ENCODE assay signal across 8 cellular contexts in the genomic region with DNA sequence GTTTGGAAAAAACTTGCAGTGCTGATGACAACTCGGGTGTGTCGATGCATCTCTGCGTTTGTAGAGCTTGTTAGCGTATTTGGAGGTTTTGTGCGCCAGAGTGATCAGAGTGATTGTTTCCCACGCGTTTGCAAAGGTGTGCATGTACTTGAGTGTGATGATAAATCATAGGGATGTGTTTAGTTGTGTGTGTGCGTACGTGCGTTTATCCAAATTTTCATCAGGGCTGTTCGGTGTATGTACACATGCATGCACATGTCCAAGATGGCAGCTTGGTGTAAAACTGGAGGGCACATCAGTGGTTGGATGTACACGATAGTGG. TPM values are rescaled to one million over a fixed set of nuclear protein-coding genes. Genes with fewer than 3 reads are reported as not detected.
DNase-seq lines count a peak whose midpoint lies in the region; ATAC-seq and TF ChIP-seq lines count a peak whose summit lies in the region.
"Had no signal": no experiment of that assay in that cellular context is flagged by ENCODE, and none has a peak within 500 bp of the region (broad histone marks: within the 10 kb centered on the region; RNA-seq: fewer than 3 reads in every experiment).

No MANE protein-coding gene starts in this region.

- no peak for ATAC-seq in GM19467 (IDR thresholded peaks at IDR 0.05; ENCODE audit: unreplicated experiment)

- no peak for TF ChIP-seq RAD21 in liver (IDR thresholded peaks at IDR 0.05)

- H3K27me3 ChIP-seq in HUES48 (ENCODE audit: control insufficient read depth, insufficient read depth, low read length) (peaks cover 39% of the 10 kb centered on the region), liver (ENCODE audit: control insufficient read depth in 4 of 4, insufficient read depth in 4 of 4, low read length in 3 of 4) (peaks cover 0 to 13% (median 5%) of the 10 kb centered on the region in 4 donors), stomach (peaks cover 0 to 28% (median 12%) of the 10 kb centered on the region in 3 donors)

- no peak for TF ChIP-seq EP300 in stomach (IDR thresholded peaks at IDR 0.05)

- DNase-seq in astrocyte of the spinal cord (ENCODE audit: low read depth, low spot score) = no peak
- DNase-seq in stomach = no peak
- DNase-seq in GM13976 (ENCODE audit: low spot score) = no peak
- DNase-seq in stimulated activated CD4-positive, alpha-beta T cell treated with anti-CD3 and anti-CD28 coated beads, Interleukin-1b, Interleukin-23, amount 100 ng/mL, for 48 hours = no peak
- DNase-seq: WERI-Rb-1 had no signal

- no peak for TF ChIP-seq POLR2A in stomach (IDR thresholded peaks at IDR 0.05)

- H3K4me3 ChIP-seq in HUES48 (ENCODE audit: low read depth, low read length) (peak overlapping the region; percentile 54), astrocyte of the spinal cord (ENCODE audit: low read depth, low read length) (peak overlapping the region; percentile 53), liver (ENCODE audit: low read depth in 1 of 3, low read length in 3 of 3) (peak overlapping the region in 2 of 3 donors; percentile 23 to 45), stomach (peak overlapping the region; percentile 50 to 73 (median 66))

- H3K36me3 ChIP-seq in HUES48 (ENCODE audit: control insufficient read depth, insufficient read depth, low read length) = no peaks in the 10 kb centered on the region
- H3K36me3 ChIP-seq in liver (ENCODE audit: control insufficient read depth in 4 of 4, insufficient read depth in 3 of 4, low read depth in 1 of 4, low read length in 3 of 4) = no peaks in the 10 kb centered on the region
- H3K36me3 ChIP-seq in stomach = no peaks in the 10 kb centered on the region
- H3K36me3 ChIP-seq: WERI-Rb-1 had no signal

- in situ Hi-C loops in astrocyte of the spinal cord (cut with HindIII; ENCODE audit: low sequenced_read_pairs) (no loop called here), GM13976 (cut with MboI; ENCODE audit: low sequenced_read_pairs, unreplicated experiment) (no loop called here)

- H3K27ac ChIP-seq in HUES48 (ENCODE audit: low read depth, low read length) (no peak overlapping the region), liver (ENCODE audit: low read depth in 1 of 2, low read length in 2 of 2) (no peak overlapping the region), stomach (peak overlapping the region in 3 of 5 donors; percentile 5 to 81 (median 66))
- H3K27ac ChIP-seq: WERI-Rb-1 had no signal

- H3K9ac ChIP-seq in HUES48 (ENCODE audit: low read depth, low read length) = no peak overlapping the region
- no peak overlapping the region for H3K9ac ChIP-seq in liver (ENCODE audit: low read depth in 1 of 2, low read length in 2 of 2)

- intact Hi-C loops in stomach (cut with DNase I; ENCODE audit: low total_unique reads) = no loop called here

- TF ChIP-seq CTCF in astrocyte of the spinal cord (IDR thresholded peaks at IDR 0.05; ENCODE audit: low read depth, low read length) = no peak
- no peak for TF ChIP-seq CTCF in liver (IDR thresholded peaks at IDR 0.05; ENCODE audit: low read depth, low read length, missing input control)
- TF ChIP-seq CTCF in stomach (IDR thresholded peaks at IDR 0.05) = no peak
- TF ChIP-seq CTCF in GM13976 (IDR thresholded peaks at IDR 0.05; ENCODE audit: borderline replicate concordance, control extremely low read depth, extremely low read depth, insufficient read depth, missing control alignments) = no peak

- H3K4me1 ChIP-seq in HUES48 (ENCODE audit: control insufficient read depth, insufficient read depth, low read length) = no peaks in the 10 kb centered on the region
- peaks cover 0 to 3% (median 1%) of the 10 kb centered on the region in 4 donors for H3K4me1 ChIP-seq in liver (ENCODE audit: control insufficient read depth in 4 of 4, insufficient read depth in 4 of 4, low read length in 3 of 4)
- H3K4me1 ChIP-seq in stomach = peaks cover 0 to 16% (median 12%) of the 10 kb centered on the region in 4 donors

- 55% methylated on average over 12 of the region's 12 CpGs for WGBS in liver
- WGBS in stomach, 5 donors = 40 to 58% (median 45%) methylated on average over 11 to 12 of the region's 12 CpGs

- H3K9me3 ChIP-seq in HUES48 (ENCODE audit: control insufficient read depth, insufficient read depth, low read length) (no peaks in the 10 kb centered on the region), liver (ENCODE audit: control insufficient read depth in 4 of 4, low read length in 3 of 4) (no peaks in the 10 kb centered on the region), stomach (no peaks in the 10 kb centered on the region)

TF ChIP-seq in liver, 16 proteins besides CTCF, POLR2A, EP300 and RAD21:
- TF ChIP-seq JUND (IDR thresholded peaks at IDR 0.05) (no peak), HNF4G (IDR thresholded peaks at IDR 0.05) (no peak)

RNA-seq across cellular contexts. Expression of gene C1QTNF2, which starts 0.2 kb away (rescaled TPM):
- total RNA-seq in liver = under 1 TPM; 0.17 to 0.37 TPM
- under 1 TPM; 0.18 to 0.28 TPM for polyA plus RNA-seq in liver
- total RNA-seq in stomach = 1 to 10 TPM in 2 of 5 donors, under 1 TPM in 1, not detected in 2; 0.45 to 4.0 (median 2.6) TPM
- polyA plus RNA-seq in stomach = 1 to 10 TPM in 1 of 3 donors, under 1 TPM in 2; 0.53 to 1.7 (median 0.61) TPM

RNA-seq across cellular contexts. Expression of gene FAM200C, which starts 29.2 kb away (rescaled TPM):
- total RNA-seq in liver = 1 to 10 TPM; 2.0 to 2.9 TPM
- polyA plus RNA-seq in liver = under 1 TPM; 0.57 to 0.60 TPM
- 1 to 10 TPM in 4 of 5 donors, under 1 TPM in 1; 0.29 to 7.2 (median 1.8) TPM for total RNA-seq in stomach
- polyA plus RNA-seq in stomach = 1 to 10 TPM; 1.2 to 2.7 (median 1.4) TPM

RNA-seq across cellular contexts. Expression of gene SLU7, which starts 48.2 kb away (rescaled TPM):
- total RNA-seq in liver (10 to 100 TPM; 18.2 to 21.8 TPM), stomach (10 to 100 TPM; 26.8 to 66.8 (median 33.8) TPM)
- polyA plus RNA-seq in liver (10 to 100 TPM in 1 of 2 donors, 1 to 10 TPM in 1; 7.1 to 17.0 TPM), stomach (10 to 100 TPM; 26.3 to 54.8 (median 28.7) TPM)

RNA-seq across cellular contexts. Expression of gene PTTG1, which starts 51.0 kb away (rescaled TPM):
- total RNA-seq in liver = 10 to 100 TPM in 1 of 2 donors, under 1 TPM in 1; 0.75 to 84.0 TPM
- 1 to 10 TPM; 5.5 to 5.6 TPM for polyA plus RNA-seq in liver
- total RNA-seq in stomach = 10 to 100 TPM in 3 of 5 donors, 1 to 10 TPM in 1, not detected in 1; 2.3 to 27.0 (median 20.8) TPM
- 100 to 1,000 TPM in 1 of 3 donors, 10 to 100 TPM in 2; 17.4 to 104 (median 23.9) TPM for polyA plus RNA-seq in stomach

RNA-seq across cellular contexts. Expression of gene CCNJL, which starts 58.3 kb away (rescaled TPM):
- total RNA-seq in liver = under 1 TPM; 0.84 TPM
- polyA plus RNA-seq in liver = under 1 TPM; 0.07 to 0.42 TPM
- 100 to 1,000 TPM in 1 of 5 donors, 1 to 10 TPM in 4; 1.4 to 104 (median 4.5) TPM for total RNA-seq in stomach
- 1 to 10 TPM; 2.4 to 4.5 (median 2.6) TPM for polyA plus RNA-seq in stomach

Comparison
In these comparisons a context has a peak if more than half of its experiments do, and no peak if none do; other contexts are left out.
1. H3K27ac ChIP-seq: peak in stomach (3 of 5); none in HUES48 (single experiment) and liver (0 of 2).
2. Peak in every context shown above with its lines, with median percentiles within 50 percentile points of each other: H3K4me3 ChIP-seq.